10 cellular contexts compared by ENCODE assay signal in genomic region chr13:99442273-99442895, GRCh38. TPM values are rescaled to one million over a fixed set of nuclear protein-coding genes. Genes with fewer than 3 reads are reported as not detected.
DNase-seq lines count a peak whose midpoint lies in the region; ATAC-seq, FAIRE-seq and TF ChIP-seq lines count a peak whose summit lies in the region.
"Had no signal": no experiment of that assay in that cellular context is flagged by ENCODE, and none has a peak within 500 bp of the region (broad histone marks: within the 10 kb centered on the region; RNA-seq: fewer than 3 reads in every experiment).

No MANE protein-coding gene starts in this region.

- H3K27ac ChIP-seq in CD8-positive, alpha-beta T cell (ENCODE audit: low read depth, low read length) = no peak overlapping the region
- H3K27ac ChIP-seq in pancreas = no peak overlapping the region
- H3K27ac ChIP-seq: SJSA1 had no signal

- H3K36me3 Mint-ChIP-seq in CD8-positive, alpha-beta T cell = no peaks in the 10 kb centered on the region
- no peaks in the 10 kb centered on the region for H3K36me3 Mint-ChIP-seq in activated CD4-positive, alpha-beta memory T cell treated with anti-CD3 and anti-CD28 coated beads, Interleukin-2, amount 10 ng/mL, durations not matched to agents 7 days and 5 days (ENCODE audit: low read depth)

- H3K4me3 Mint-ChIP-seq in CD8-positive, alpha-beta T cell = no peak overlapping the region
- H3K4me3 Mint-ChIP-seq in activated CD4-positive, alpha-beta memory T cell treated with anti-CD3 and anti-CD28 coated beads, Interleukin-2, amount 10 ng/mL, durations not matched to agents 7 days and 5 days = no peak overlapping the region

- no peaks in the 10 kb centered on the region for H3K27me3 Mint-ChIP-seq in CD8-positive, alpha-beta T cell (ENCODE audit: low read depth)
- peaks cover 21% of the 10 kb centered on the region for H3K27me3 Mint-ChIP-seq in activated CD4-positive, alpha-beta memory T cell treated with anti-CD3 and anti-CD28 coated beads, Interleukin-2, amount 10 ng/mL, durations not matched to agents 7 days and 5 days

- H3K36me3 ChIP-seq in CD8-positive, alpha-beta T cell (ENCODE audit: insufficient read depth, low read length) = no peaks in the 10 kb centered on the region
- H3K36me3 ChIP-seq in pancreas = no peaks in the 10 kb centered on the region
- H3K36me3 ChIP-seq: SJSA1 had no signal

- H3K9me3 ChIP-seq in CD8-positive, alpha-beta T cell (ENCODE audit: low read length) = no peaks in the 10 kb centered on the region
- H3K9me3 ChIP-seq in pancreas = no peaks in the 10 kb centered on the region
- H3K9me3 ChIP-seq: SJSA1 had no signal

- H3K4me1 ChIP-seq in CD8-positive, alpha-beta T cell (ENCODE audit: insufficient read depth, low read length) = peaks cover 4% of the 10 kb centered on the region
- H3K4me1 ChIP-seq in pancreas = no peaks in the 10 kb centered on the region
- H3K4me1 ChIP-seq: SJSA1 had no signal

- H3K27ac Mint-ChIP-seq in CD8-positive, alpha-beta T cell = no peak overlapping the region
- H3K27ac Mint-ChIP-seq in activated CD4-positive, alpha-beta memory T cell treated with anti-CD3 and anti-CD28 coated beads, Interleukin-2, amount 10 ng/mL, durations not matched to agents 7 days and 5 days = no peak overlapping the region

- CTCF ChIA-PET in CD8-positive, alpha-beta T cell (lab: Charles Lee) = interaction anchor here (0.7 to 14.9 kb wide), 26 partner anchors 14 to 1072 kb away, joined by 3 to 402 read pairs (median 4); no protein-coding TSS in a partner anchor
- CTCF ChIA-PET in activated CD4-positive, alpha-beta memory T cell treated with anti-CD3 and anti-CD28 coated beads, Interleukin-2, amount 10 ng/mL, durations not matched to agents 7 days and 5 days (lab: Charles Lee) = interaction anchor here (0.7 to 6.0 kb wide), 10 partner anchors 41 to 214 kb away, joined by 3 to 87 read pairs (median 4); partner anchors contain the start of gene TM9SF2

- peak in 5 of 7 experiments; percentile 40 to 62 (median 46) for DNase-seq in CD8-positive, alpha-beta T cell
- DNase-seq in GM20000 (ENCODE audit: low spot score) = no peak
- DNase-seq in NCI-H446 treated with DMSO at 0.1 percent for 48 hours (lab: John Stamatoyannopoulos, UW) = peak; percentile 1
- peak; percentile 54 for DNase-seq in activated CD4-positive, alpha-beta memory T cell treated with anti-CD3 and anti-CD28 coated beads, Interleukin-2, amount 10 ng/mL, durations not matched to agents 7 days and 5 days
- DNase-seq in fibroblast of villous mesenchyme (ENCODE audit: low read depth) = peak; percentile 62
- peak in 2 of 6 donors; percentile 12 to 59 for DNase-seq in pancreas
- no peak for DNase-seq in occipital lobe (lab: John Stamatoyannopoulos, UW)
- DNase-seq: right cardiac atrium had no signal

- intact Hi-C loops in CD8-positive, alpha-beta T cell (cut with DNase I, micrococcal nuclease) = loop anchor here (1.0 to 10.0 kb wide), 10 partner anchors 54 to 1072 kb away; no protein-coding TSS in a partner anchor
- intact Hi-C loops in pancreas (cut with DNase I) = no loop called here

- POLR2A ChIA-PET in CD8-positive, alpha-beta T cell (lab: Charles Lee) = no interaction called here
- POLR2A ChIA-PET in activated CD4-positive, alpha-beta memory T cell treated with anti-CD3 and anti-CD28 coated beads, Interleukin-2, amount 10 ng/mL, durations not matched to agents 7 days and 5 days (lab: Charles Lee) = interaction anchor here (3.0 kb wide), 1 partner anchor 59 kb away, joined by 10 read pairs; the partner anchor contains the start of gene TM9SF2

- H3K4me3 ChIP-seq in CD8-positive, alpha-beta T cell (ENCODE audit: low read depth, low read length) = no peak overlapping the region
- H3K4me3 ChIP-seq in fibroblast of villous mesenchyme (ENCODE audit: low read depth, low read length) (no peak overlapping the region), pancreas (no peak overlapping the region)
- H3K4me3 ChIP-seq: SJSA1 had no signal

- peak; percentile 73 for FAIRE-seq in pancreas (lab: Jason Lieb, UNC)

- peaks cover 5% of the 10 kb centered on the region for H3K4me1 Mint-ChIP-seq in CD8-positive, alpha-beta T cell (ENCODE audit: low read depth)
- H3K4me1 Mint-ChIP-seq in activated CD4-positive, alpha-beta memory T cell treated with anti-CD3 and anti-CD28 coated beads, Interleukin-2, amount 10 ng/mL, durations not matched to agents 7 days and 5 days = peaks cover 17% of the 10 kb centered on the region

- peak; percentile 99 for TF ChIP-seq CTCF in CD8-positive, alpha-beta T cell (IDR thresholded peaks at IDR 0.05)
- TF ChIP-seq CTCF in GM20000 (IDR thresholded peaks at IDR 0.05; ENCODE audit: extremely low read depth, missing control alignments) (peak; percentile 84), fibroblast of villous mesenchyme (IDR thresholded peaks at IDR 0.05; ENCODE audit: insufficient read depth, low read depth, low read length) (peak; percentile 84), pancreas (IDR thresholded peaks at IDR 0.05) (peak; percentile 81 to 93 (median 91))

- no peaks in the 10 kb centered on the region for H3K27me3 ChIP-seq in CD8-positive, alpha-beta T cell (ENCODE audit: insufficient read depth, low read length)
- H3K27me3 ChIP-seq in pancreas = peaks cover 0 to 3% (median 0%) of the 10 kb centered on the region in 4 donors

- ATAC-seq in CD8-positive, alpha-beta T cell = peak; percentile 92
- ATAC-seq in pancreas (peak; percentile 69 to 94 (median 86)), HG03520 (IDR thresholded peaks at IDR 0.05; ENCODE audit: unreplicated experiment) (no peak)

- H3K9me3 Mint-ChIP-seq in CD8-positive, alpha-beta T cell = no peaks in the 10 kb centered on the region
- H3K9me3 Mint-ChIP-seq in activated CD4-positive, alpha-beta memory T cell treated with anti-CD3 and anti-CD28 coated beads, Interleukin-2, amount 10 ng/mL, durations not matched to agents 7 days and 5 days = no peaks in the 10 kb centered on the region

- WGBS in pancreas, 2 donors = 67 to 70% methylated on average over 7 of the region's 7 CpGs

RNA-seq across cellular contexts. Expression of gene TM9SF2, which starts 58.9 kb away (rescaled TPM):
- total RNA-seq in CD8-positive, alpha-beta T cell = 10 to 100 TPM; 42.7 to 47.5 TPM
- total RNA-seq in activated CD4-positive, alpha-beta memory T cell treated with anti-CD3 and anti-CD28 coated beads, Interleukin-2, amount 10 ng/mL, durations not matched to agents 7 days and 5 days = 10 to 100 TPM; 84.5 to 88.6 TPM
- 115 and 165 TPM in 2 replicates for total RNA-seq in fibroblast of villous mesenchyme
- total RNA-seq in pancreas = 10 to 100 TPM; 53.6 to 88.8 (median 67.5) TPM
- 10 to 100 TPM; 22.7 to 57.6 TPM for polyA plus RNA-seq in pancreas
- total RNA-seq in occipital lobe = 129 TPM

Comparison
In these comparisons a context has a peak if more than half of its experiments do, and no peak if none do; other contexts are left out.
1. DNase-seq: peak in CD8-positive, alpha-beta T cell (5 of 7), NCI-H446 treated with DMSO at 0.1 percent for 48 hours (single experiment), activated CD4-positive, alpha-beta memory T cell treated with anti-CD3 and anti-CD28 coated beads, Interleukin-2, amount 10 ng/mL, durations not matched to agents 7 days and 5 days (single experiment) and fibroblast of villous mesenchyme (single experiment); none in GM20000 (single experiment) and occipital lobe (single experiment).
2. intact Hi-C loops: an anchor here in CD8-positive, alpha-beta T cell (1.0 to 10.0 kb wide); none called in pancreas.
3. Peak in every context shown above with its lines, with median percentiles within 50 percentile points of each other: CTCF ChIP-seq.